In genomic region chr3:15454965-15455364, GRCh38 we compare ENCODE assay signal across 1 cellular context.
TF ChIP-seq lines count a peak whose summit lies in the region.

No MANE protein-coding gene starts in this region.

TF ChIP-seq in HepG2, 621 proteins besides CTCF, POLR2A, EP300 and RAD21:
- TF ChIP-seq ZNF629 (CRISPR knock-in tag; conservative IDR thresholded peaks at IDR 0.05) = peak; percentile 72
- no peak for TF ChIP-seq MTERF4 (CRISPR knock-in tag; IDR thresholded peaks at IDR 0.05)
